17 cellular contexts compared by ENCODE assay signal in the genomic region with DNA sequence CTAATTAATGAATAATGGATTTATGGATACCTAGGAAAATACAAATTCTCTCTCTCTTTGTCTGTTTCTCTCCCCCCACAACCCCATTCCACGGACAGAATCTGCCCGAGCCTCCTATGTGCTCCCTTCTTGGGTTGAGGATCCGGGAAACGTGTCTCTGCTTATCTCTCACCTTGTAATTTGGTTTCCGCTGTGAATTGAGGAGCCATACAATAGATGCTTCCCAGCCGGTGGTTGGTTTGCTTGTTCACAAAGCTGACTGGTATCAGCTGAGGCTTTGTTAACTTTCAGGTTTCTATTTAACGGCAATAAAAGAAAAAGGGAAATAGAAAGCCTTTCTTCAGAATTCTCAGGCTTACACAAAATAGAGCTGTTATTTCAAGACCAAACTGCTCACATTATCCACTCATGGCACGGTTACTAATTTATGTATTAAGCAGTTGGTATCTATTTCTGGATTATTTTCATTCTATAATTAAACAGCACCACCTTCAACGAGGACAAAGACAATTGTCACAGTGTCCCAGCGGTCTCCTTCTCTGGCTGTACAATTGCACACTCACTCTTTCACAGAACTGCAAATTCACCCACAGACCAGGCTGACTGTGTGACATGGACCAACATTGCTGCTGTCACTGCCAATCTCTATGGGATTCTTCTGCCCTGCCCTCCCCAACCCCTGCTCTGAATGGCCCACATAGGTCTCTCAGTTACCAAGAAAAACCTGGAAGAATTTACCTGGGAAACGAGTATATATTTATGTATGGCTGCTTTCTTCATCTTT. TPM values are rescaled to one million over a fixed set of nuclear protein-coding genes. Genes with fewer than 3 reads are reported as not detected.
DNase-seq lines count a peak whose midpoint lies in the region; ATAC-seq and TF ChIP-seq lines count a peak whose summit lies in the region.
"Had no signal": no experiment of that assay in that cellular context is flagged by ENCODE, and none has a peak within 500 bp of the region (broad histone marks: within the 10 kb centered on the region; RNA-seq: fewer than 3 reads in every experiment).

No MANE protein-coding gene starts in this region.

- no peak overlapping the region for H3K9ac ChIP-seq in neuronal stem cell (ENCODE audit: low read depth, low read length, poor library complexity)

- H3K4me3 Mint-ChIP-seq in GM23338, result no peak overlapping the region

- H2BK120ac ChIP-seq in neuronal stem cell (ENCODE audit: low read depth, low read length), result no peak overlapping the region

- intact Hi-C loops in left ventricle myocardium superior (cut with micrococcal nuclease), result no loop called here

- WGBS in neuronal stem cell (ENCODE audit: extremely low coverage in 2 of 2, insufficient read length in 2 of 2, insufficient replicate concordance in 1 of 2), 2 donors, result no CpG with 5 or more reads among the region's 11 CpGs

- no peak overlapping the region; the same call in 1 of the 2 replicates for H3K27ac Mint-ChIP-seq in GM23338

- no peak overlapping the region for H4K8ac ChIP-seq in neuronal stem cell (ENCODE audit: low read depth, low read length)

- no peaks in the 10 kb centered on the region for H3K4me1 ChIP-seq in GM23338 (ENCODE audit: insufficient read depth)
- H3K4me1 ChIP-seq in neuronal stem cell (ENCODE audit: control insufficient read depth in 2 of 2, insufficient read depth in 1 of 2, low read depth in 1 of 2, low read length in 2 of 2), result peaks cover 9 to 14% of the 10 kb centered on the region in 2 donors
- H3K4me1 ChIP-seq: BE2C had no signal

- no peak overlapping the region for H2BK5ac ChIP-seq in neuronal stem cell (ENCODE audit: low read length)

- H4K91ac ChIP-seq in neuronal stem cell (ENCODE audit: low read depth, low read length, poor library complexity), result no peak overlapping the region

- H3K36me3 ChIP-seq in GM23338 (ENCODE audit: insufficient read depth) (no peaks in the 10 kb centered on the region), neuronal stem cell (replicated peaks in 1 of 2; ENCODE audit: control insufficient read depth in 2 of 2, insufficient read depth in 2 of 2, low read length in 2 of 2) (no peaks in the 10 kb centered on the region)
- H3K36me3 ChIP-seq: BE2C had no signal

- H2AK5ac ChIP-seq in neuronal stem cell (ENCODE audit: low read depth, low read length), result no peak overlapping the region

- no peak overlapping the region for H3K14ac ChIP-seq in neuronal stem cell (ENCODE audit: low read length)

- H3F3A ChIP-seq in GM23338 (replicated peaks; ENCODE audit: low read depth), result no peaks in the 10 kb centered on the region

- H2AFZ ChIP-seq in GM23338, result no peak overlapping the region
- H2AFZ ChIP-seq in neuronal stem cell (ENCODE audit: low read length), result peak overlapping the region; percentile 26

- no peaks in the 10 kb centered on the region for H3K27me3 Mint-ChIP-seq in GM23338 (ENCODE audit: insufficient read depth, low read depth, poor library complexity)

- no peaks in the 10 kb centered on the region for H3K36me3 Mint-ChIP-seq in GM23338 (ENCODE audit: low read depth)

- H3K9me2 ChIP-seq in GM23338 (ENCODE audit: insufficient read depth), result no peaks in the 10 kb centered on the region

- no peak overlapping the region for H3K18ac ChIP-seq in neuronal stem cell (ENCODE audit: low read length)

- no peaks in the 10 kb centered on the region for H3K79me2 ChIP-seq in GM23338 (replicated peaks; ENCODE audit: insufficient read depth)

- H3K9me3 ChIP-seq in neuronal stem cell (replicated peaks in 1 of 2; ENCODE audit: control insufficient read depth in 2 of 2, insufficient read depth in 1 of 2, low read depth in 1 of 2, low read length in 2 of 2), result peaks cover 0 to 4% of the 10 kb centered on the region in 2 donors
- H3K9me3 ChIP-seq: BE2C had no signal

- no peak overlapping the region for H2BK12ac ChIP-seq in neuronal stem cell (ENCODE audit: low read length)

- H3K27ac ChIP-seq in GM23338 (ENCODE audit: low read depth), result no peak overlapping the region
- H3K27ac ChIP-seq in neuronal stem cell (replicated peaks; ENCODE audit: low read length), result peak overlapping the region; percentile 21
- H3K27ac ChIP-seq: RWPE1 had no signal

- H3K4me1 Mint-ChIP-seq in GM23338, result peaks cover 4% of the 10 kb centered on the region

- no peaks in the 10 kb centered on the region for H3K79me1 ChIP-seq in neuronal stem cell (ENCODE audit: low read depth, low read length)

- no peak overlapping the region for H3K4me2 ChIP-seq in GM23338
- peak overlapping the region; percentile 34 for H3K4me2 ChIP-seq in neuronal stem cell (ENCODE audit: insufficient read depth, low read length, poor library complexity, severe bottlenecking)

- H3K4ac ChIP-seq in neuronal stem cell (ENCODE audit: low read length), result no peak overlapping the region

- DNase-seq in GM23338 (ENCODE audit: low spot score) (no peak), NCI-H69 (lab: John Stamatoyannopoulos, UW) (peak; percentile 19), left ventricle myocardium superior (no peak), neuronal stem cell (ENCODE audit: low spot score) (no peak), NCI-H1048 (lab: John Stamatoyannopoulos, UW) (no peak), cerebellum (ENCODE audit: low spot score) (no peak)
- DNase-seq: BE2C; Karpas-422; NCI-H1417; NCI-H187; NCI-H774; NK-92 treated with Interleukin-12 subunit alpha and Interleukin-12 subunit beta, amount 100 ng/mL, for 24 hours had no signal

- H3K4me3 ChIP-seq in GM23338, result no peak overlapping the region
- H3K4me3 ChIP-seq in neuronal stem cell (ENCODE audit: low read length in 2 of 2), result peak overlapping the region in 1 of 2 donors; percentile 34

- H4K20me1 ChIP-seq in GM23338 (replicated peaks; ENCODE audit: insufficient read depth), result no peaks in the 10 kb centered on the region

- H2BK15ac ChIP-seq in neuronal stem cell (ENCODE audit: low read length), result no peak overlapping the region

- TF ChIP-seq CTCF in GM23338 (conservative IDR thresholded peaks at IDR 0.05; ENCODE audit: low read depth in 2 of 2), result no peak

- ATAC-seq in GM23338, result peak; percentile 61
- ATAC-seq in left ventricle myocardium superior, result peak; percentile 51
- no peak for ATAC-seq in GM18873 (IDR thresholded peaks at IDR 0.05; ENCODE audit: low FRiP score, unreplicated experiment)

- H3K27me3 ChIP-seq in GM23338 (ENCODE audit: insufficient read depth) (no peaks in the 10 kb centered on the region), neuronal stem cell (ENCODE audit: control insufficient read depth in 3 of 3, insufficient read depth in 3 of 3, low read depth in 1 of 3, low read length in 3 of 3) (no peaks in the 10 kb centered on the region)
- H3K27me3 ChIP-seq: BE2C had no signal

- H3K23ac ChIP-seq in neuronal stem cell (ENCODE audit: low read depth, low read length, poor library complexity), result no peak overlapping the region

- no peaks in the 10 kb centered on the region for H3K9me3 Mint-ChIP-seq in GM23338

TF ChIP-seq in GM23338, 12 proteins besides CTCF, POLR2A, EP300 and RAD21:
- TF ChIP-seq EZH2 (IDR thresholded peaks at IDR 0.05; ENCODE audit: low read depth, unreplicated experiment), result no peak
- no peak for TF ChIP-seq JUNB (IDR thresholded peaks at IDR 0.05; ENCODE audit: unreplicated experiment)
- TF ChIP-seq ZNF114 (CRISPR knock-in tag; IDR thresholded peaks at IDR 0.05), result no peak
- TF ChIP-seq ZNF331 (CRISPR knock-in tag; IDR thresholded peaks at IDR 0.05; ENCODE audit: low read depth), result no peak
- no peak for TF ChIP-seq EZH2phosphoT487 (IDR thresholded peaks at IDR 0.05; ENCODE audit: unreplicated experiment)
TF ChIP-seq in GM23338: peak in this region for 0.

RNA-seq across cellular contexts. Expression of a gene that starts 26.3 kb away (rescaled TPM):
- total RNA-seq in GM23338 (2014; rRNA removed; shearing (Covaris generic)), result not detected in 2 replicates
- not detected in 2 replicates for polyA plus RNA-seq in GM23338 (2016; fragmentation: Nextera tagmentation; extraction: Ambion mirVana)
- total RNA-seq in left ventricle myocardium superior (not detected), cerebellum (not detected)
- not detected for polyA plus RNA-seq in neuronal stem cell (2013, experiment 1 of 2)
- not detected for polyA plus RNA-seq in neuronal stem cell (2013, experiment 2 of 2)
- total RNA-seq: A673, M059J, NCI-H460 had no signal
